Comparison of ENCODE assay signal across 10 cellular contexts in genomic region chr10:3126741-3127342, GRCh38. TPM values are rescaled to one million over a fixed set of nuclear protein-coding genes. Genes with fewer than 3 reads are reported as not detected.
A peak's percentile ranks its signal among the peaks of the same experiment; 100 is the strongest.
DNase-seq lines count a peak whose midpoint lies in the region; ATAC-seq and TF ChIP-seq lines count a peak whose summit lies in the region.
"Had no signal": no experiment of that assay in that cellular context is flagged by ENCODE, and none has a peak within 500 bp of the region (broad histone marks: within the 10 kb centered on the region; RNA-seq: fewer than 3 reads in every experiment).

No MANE protein-coding gene starts in this region.

- H3K4me3 Mint-ChIP-seq in endodermal cell: no peak overlapping the region
- H3K4me3 Mint-ChIP-seq: CD4-positive, CD25-positive, alpha-beta regulatory T cell had no signal

- ATAC-seq in HG03159 (IDR thresholded peaks at IDR 0.05; ENCODE audit: unreplicated experiment) (no peak), HG02840 (IDR thresholded peaks at IDR 0.05; ENCODE audit: low FRiP score, unreplicated experiment) (no peak)

- TF ChIP-seq POLR2A in uterus (IDR thresholded peaks at IDR 0.05): no peak

- no peak overlapping the region for H3K4me3 ChIP-seq in endodermal cell (ENCODE audit: low read length)
- H3K4me3 ChIP-seq in osteoblast (ENCODE audit: insufficient read depth, low read length): no peak overlapping the region
- no peak overlapping the region for H3K4me3 ChIP-seq in uterus

- H3K36me3 Mint-ChIP-seq in endodermal cell (ENCODE audit: low read depth): peaks cover 44% of the 10 kb centered on the region

- H3K36me3 ChIP-seq in endodermal cell (ENCODE audit: control insufficient read depth, insufficient read depth, low read length) (peaks cover 5% of the 10 kb centered on the region), osteoblast (ENCODE audit: insufficient read depth, low read length) (peaks cover 63% of the 10 kb centered on the region), uterus (no peaks in the 10 kb centered on the region)

- peak; percentile 62 for DNase-seq in DMS79 (lab: John Stamatoyannopoulos, UW)
- peak; percentile 63 for DNase-seq in NCI-H510A (lab: John Stamatoyannopoulos, UW)
- no peak for DNase-seq in endodermal cell
- peak; percentile 73 for DNase-seq in osteoblast (ENCODE audit: insufficient read length, low spot score, missing footprints)
- DNase-seq in uterus: no peak
- no peak for DNase-seq in NOMO-1 (lab: John Stamatoyannopoulos, UW; ENCODE audit: unreplicated experiment in 2 of 2)
- DNase-seq: activated naive CD4-positive, alpha-beta T cell treated with Interleukin-2 at 50 U/mL for 16 hours; CD4-positive, CD25-positive, alpha-beta regulatory T cell had no signal

- H3K27ac ChIP-seq in endodermal cell (ENCODE audit: low read depth, low read length) (peak overlapping the region; percentile 64), osteoblast (ENCODE audit: low read depth, low read length) (no peak overlapping the region), uterus (no peak overlapping the region)

- H4K20me1 ChIP-seq in osteoblast (ENCODE audit: insufficient read depth, low read length): peaks cover 4% of the 10 kb centered on the region

- H3K9ac ChIP-seq in endodermal cell (ENCODE audit: extremely low read depth, low read length, poor library complexity, severe bottlenecking): no peak overlapping the region

- intact Hi-C loops in uterus (cut with DNase I; ENCODE audit: low total_unique reads): no loop called here

- H3K27ac Mint-ChIP-seq in endodermal cell: no peak overlapping the region
- H3K27ac Mint-ChIP-seq: CD4-positive, CD25-positive, alpha-beta regulatory T cell had no signal

- peaks cover 1% of the 10 kb centered on the region for H3K9me3 Mint-ChIP-seq in endodermal cell

- peaks cover 16% of the 10 kb centered on the region for H3K79me2 ChIP-seq in osteoblast (ENCODE audit: insufficient read depth, low read length)

- peaks cover 1% of the 10 kb centered on the region for H3K4me1 Mint-ChIP-seq in endodermal cell
- H3K4me1 Mint-ChIP-seq: CD4-positive, CD25-positive, alpha-beta regulatory T cell had no signal

- no peaks in the 10 kb centered on the region for H3K4me1 ChIP-seq in endodermal cell (ENCODE audit: control insufficient read depth, insufficient read depth, low read length)
- no peaks in the 10 kb centered on the region for H3K4me1 ChIP-seq in osteoblast (ENCODE audit: insufficient read depth, low read length)
- H3K4me1 ChIP-seq in uterus: peaks cover 0 to 3% of the 10 kb centered on the region in 2 donors

- no peaks in the 10 kb centered on the region for H3K27me3 Mint-ChIP-seq in endodermal cell (ENCODE audit: insufficient read depth)
- H3K27me3 Mint-ChIP-seq: CD4-positive, CD25-positive, alpha-beta regulatory T cell had no signal

- TF ChIP-seq CTCF in endodermal cell (conservative IDR thresholded peaks at IDR 0.05): no peak
- no peak for TF ChIP-seq CTCF in osteoblast (IDR thresholded peaks at IDR 0.05; ENCODE audit: extremely low read depth, low read depth, low read length)
- TF ChIP-seq CTCF in uterus (IDR thresholded peaks at IDR 0.05): no peak

- 77 to 89% methylated on average over 22 to 24 of the region's 24 CpGs for WGBS in endodermal cell (ENCODE audit: insufficient coverage in 1 of 2, insufficient read length in 1 of 2), 2 experiments

- H2AFZ ChIP-seq in osteoblast (ENCODE audit: low read length): no peak overlapping the region

- H3K9me3 ChIP-seq in endodermal cell (ENCODE audit: control insufficient read depth, low read length): no peaks in the 10 kb centered on the region
- no peaks in the 10 kb centered on the region for H3K9me3 ChIP-seq in osteoblast (ENCODE audit: low read depth, low read length)
- H3K9me3 ChIP-seq in uterus: no peaks in the 10 kb centered on the region

- H3K4me2 ChIP-seq in osteoblast (ENCODE audit: insufficient read depth, low read length): no peak overlapping the region

- no peaks in the 10 kb centered on the region for H3K27me3 ChIP-seq in endodermal cell (ENCODE audit: control insufficient read depth, insufficient read depth, low read length, poor library complexity, severe bottlenecking)
- H3K27me3 ChIP-seq in osteoblast (ENCODE audit: insufficient read depth, low read length): no peaks in the 10 kb centered on the region
- H3K27me3 ChIP-seq in uterus: no peaks in the 10 kb centered on the region

RNA-seq across cellular contexts. Expression of gene PITRM1, which starts 45.7 kb away (rescaled TPM):
- total RNA-seq in endodermal cell (10 to 100 TPM; 45.3 to 50.2 TPM), osteoblast (89.8 and 92.8 TPM in 2 replicates), uterus (10 to 100 TPM; 37.4 to 100.0 (median 51.4) TPM)
- 47.0 TPM for polyA plus RNA-seq in endodermal cell (2013, experiment 1 of 2)
- 39.2 TPM for polyA plus RNA-seq in endodermal cell (2013, experiment 2 of 2)

RNA-seq across cellular contexts. Expression of gene PFKP, which starts 59.5 kb away (rescaled TPM):
- total RNA-seq in endodermal cell: 10 to 100 TPM; 58.0 to 82.3 TPM
- polyA plus RNA-seq in endodermal cell (2013, experiment 1 of 2): 42.3 TPM
- polyA plus RNA-seq in endodermal cell (2013, experiment 2 of 2): 39.7 TPM
- 71.6 and 80.0 TPM in 2 replicates for total RNA-seq in osteoblast
- 10 to 100 TPM; 22.9 to 74.5 (median 43.8) TPM for total RNA-seq in uterus

Comparison
In these comparisons a context has a peak if more than half of its experiments do, and no peak if none do; other contexts are left out.
1. DNase-seq: peak in DMS79 (single experiment), NCI-H510A (single experiment) and osteoblast (single experiment); none in endodermal cell (single experiment), uterus (0 of 2) and NOMO-1 (0 of 2).